14 cellular contexts compared by ENCODE assay signal in the genomic region with DNA sequence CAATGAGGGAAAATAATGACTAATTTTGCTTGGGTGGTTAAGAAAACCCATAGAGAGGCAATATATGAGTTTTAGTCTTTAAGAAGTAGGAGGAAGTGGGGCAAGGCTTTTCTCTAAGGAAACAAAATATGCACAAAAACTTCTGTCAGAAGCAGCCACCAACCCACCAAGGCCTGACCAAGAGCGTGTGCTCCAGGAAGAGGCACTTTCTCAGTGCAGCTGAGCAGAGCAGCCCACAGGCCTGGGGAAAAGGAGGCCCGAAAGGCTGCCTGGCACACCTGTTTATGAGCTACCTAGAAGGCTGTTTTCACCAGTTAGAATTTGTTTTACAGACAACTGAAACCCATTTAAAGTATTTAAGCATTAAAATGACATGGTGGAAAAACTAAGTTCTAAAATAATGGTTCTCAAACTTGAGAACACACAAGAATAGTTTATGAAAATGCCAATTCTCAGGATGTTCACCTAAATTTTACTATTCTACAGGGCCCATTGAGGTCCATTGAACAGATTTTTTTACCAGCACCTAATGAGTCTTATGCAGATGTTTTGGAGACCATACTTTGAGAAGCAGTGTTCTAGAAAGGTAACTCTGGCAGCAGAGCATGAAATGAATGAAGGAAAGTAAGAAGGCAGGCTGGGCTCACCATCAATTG.
DNase-seq lines count a peak whose midpoint lies in the region; ATAC-seq, FAIRE-seq and TF ChIP-seq lines count a peak whose summit lies in the region.
"Had no signal": no experiment of that assay in that cellular context is flagged by ENCODE, and none has a peak within 500 bp of the region (broad histone marks: within the 10 kb centered on the region; RNA-seq: fewer than 3 reads in every experiment).

No MANE protein-coding gene starts in this region.

- DNase-seq in GM12891 (ENCODE audit: insufficient read length, low spot score) (no peak), KG1 (lab: John Stamatoyannopoulos, UW) (no peak), glutamatergic neuron (no peak), LoVo (ENCODE audit: low spot score) (no peak), activated gamma-delta T cell (lab: John Stamatoyannopoulos, UW) (no peak)
- DNase-seq: activated CD4-positive, alpha-beta T cell treated with anti-CD3 and anti-CD28 coated beads, Interleukin-2, amount 50 U/mL, for 4 hours; AML-193; effector CD4-positive, alpha-beta T cell; NCI-H2171 treated with DMSO at 0.1 percent for 48 hours; right lobe of liver; SHP77 had no signal

- no peak for TF ChIP-seq POLR2A in GM12891 (IDR thresholded peaks at IDR 0.05; ENCODE audit: low read depth, low read length)

- ATAC-seq in GM19372 (IDR thresholded peaks at IDR 0.05; ENCODE audit: low read depth, unreplicated experiment) (peak; percentile 84), HG02840 (IDR thresholded peaks at IDR 0.05; ENCODE audit: low FRiP score, unreplicated experiment) (peak; percentile 87), HG03520 (IDR thresholded peaks at IDR 0.05; ENCODE audit: unreplicated experiment) (peak; percentile 91)
- ATAC-seq: right lobe of liver had no signal

- no peak overlapping the region for H3K4me3 Mint-ChIP-seq in glutamatergic neuron (ENCODE audit: unreplicated experiment)

- no peaks in the 10 kb centered on the region for H3K27me3 Mint-ChIP-seq in glutamatergic neuron (ENCODE audit: unreplicated experiment)

- H3K36me3 Mint-ChIP-seq in glutamatergic neuron (ENCODE audit: unreplicated experiment): no peaks in the 10 kb centered on the region

- no peaks in the 10 kb centered on the region for H3K9me3 Mint-ChIP-seq in glutamatergic neuron (ENCODE audit: unreplicated experiment)

- TF ChIP-seq CTCF in glutamatergic neuron (IDR thresholded peaks at IDR 0.05; ENCODE audit: partially characterized antibody, unreplicated experiment): no peak

- H3K4me1 Mint-ChIP-seq in glutamatergic neuron (ENCODE audit: low read depth, unreplicated experiment): no peaks in the 10 kb centered on the region

- H3K27ac Mint-ChIP-seq in glutamatergic neuron (ENCODE audit: unreplicated experiment): no peak overlapping the region

- FAIRE-seq in GM12891 (lab: Jason Lieb, UNC): no peak

TF ChIP-seq in GM12891, 5 proteins besides CTCF, POLR2A, EP300 and RAD21:
- TF ChIP-seq POU2F2 (IDR thresholded peaks at IDR 0.05; ENCODE audit: low read depth, low read length): no peak
- TF ChIP-seq TAF1 (IDR thresholded peaks at IDR 0.05; ENCODE audit: low read depth, low read length): no peak
- TF ChIP-seq POLR2AphosphoS5 (IDR thresholded peaks at IDR 0.05; ENCODE audit: low read depth, low read length): no peak
- TF ChIP-seq PAX5 (IDR thresholded peaks at IDR 0.05; ENCODE audit: insufficient read depth, low read length, severe bottlenecking): no peak
- peak; percentile 32; the same call in 1 of the 2 replicates for TF ChIP-seq SPI1 (IDR thresholded peaks at IDR 0.05; ENCODE audit: low read depth, low read length)
